In the genomic region with DNA sequence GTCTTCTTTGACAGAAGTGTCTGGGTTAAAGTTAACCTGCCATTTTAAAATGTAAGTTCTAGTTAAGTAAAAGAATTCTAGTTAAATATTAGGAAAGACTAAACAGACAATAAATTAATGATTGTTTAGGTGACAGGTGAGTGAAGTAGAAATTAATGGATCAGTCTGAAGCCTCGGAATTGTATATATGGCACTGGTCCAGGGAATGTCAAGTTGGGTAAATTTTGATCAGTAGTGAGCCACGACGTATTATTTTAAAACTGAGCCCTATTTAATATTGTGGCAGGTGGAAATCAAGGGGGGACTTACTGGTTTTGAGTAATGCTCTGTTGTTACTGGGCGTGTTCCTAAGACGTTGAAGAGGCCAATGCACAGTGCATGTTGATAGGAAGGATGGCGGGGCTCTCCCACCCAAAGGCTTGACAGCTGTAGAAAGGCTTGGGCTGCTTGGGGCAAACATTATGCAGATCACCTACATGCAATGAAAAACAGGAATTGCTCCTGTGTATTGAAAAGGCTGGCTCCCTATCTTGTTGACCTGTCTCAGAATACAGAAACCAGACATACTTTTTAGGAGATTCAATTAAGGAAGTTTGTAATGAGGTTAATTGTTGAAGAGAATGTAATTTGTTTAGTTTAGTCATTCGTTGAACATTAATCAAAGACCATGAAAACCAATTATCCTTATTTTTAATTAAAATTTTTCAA, we compare ENCODE assay signal across 20 cellular contexts.
"Had no signal": no experiment of that assay in that cellular context is flagged by ENCODE, and none has a peak within 500 bp of the region (broad histone marks: within the 10 kb centered on the region; RNA-seq: fewer than 3 reads in every experiment).

No MANE protein-coding gene starts in this region.

- ATAC-seq: activated CD8-positive, alpha-beta memory T cell treated with anti-CD3 and anti-CD28 coated beads, Interleukin-2, amount 10 ng/mL, durations not matched to agents 7 days and 5 days; activated naive CD8-positive, alpha-beta T cell treated with anti-CD3 and anti-CD28 coated beads, Interleukin-2, amount 50 U/mL, for 24 hours; gastrocnemius medialis; left colon; naive thymus-derived CD4-positive, alpha-beta T cell; T-helper 17 cell had no signal

- H3K36me3 ChIP-seq: esophagus squamous epithelium, gastrocnemius medialis, spleen, upper lobe of left lung had no signal

- H3K27me3 ChIP-seq: esophagus squamous epithelium, gastrocnemius medialis, testis, upper lobe of left lung had no signal

- H3K4me3 ChIP-seq: esophagus squamous epithelium, gastrocnemius medialis, spleen, testis, upper lobe of left lung had no signal

- H3K9me3 ChIP-seq: esophagus squamous epithelium, gastrocnemius medialis, spleen, testis, upper lobe of left lung had no signal

- DNase-seq: activated CD4-positive, alpha-beta memory T cell treated with anti-CD3 and anti-CD28 coated beads, Interleukin-2, amount 10 ng/mL, durations not matched to agents 7 days and 5 days; activated CD4-positive, alpha-beta T cell treated with anti-CD3 and anti-CD28 coated beads, Interleukin-2, amount 10 ng/mL, durations not matched to agents 24 days and 14 days; activated CD8-positive, alpha-beta memory T cell treated with anti-CD3 and anti-CD28 coated beads, Interleukin-2, amount 10 ng/mL, durations not matched to agents 7 days and 5 days; activated gamma-delta T cell; activated naive CD4-positive, alpha-beta T cell treated with anti-CD3 and anti-CD28 coated beads, Interleukin-2, amount 50 U/mL, for 16 hours; activated naive CD8-positive, alpha-beta T cell treated with anti-CD3 and anti-CD28 coated beads, Interleukin-2, amount 50 U/mL, for 24 hours; cortex of kidney; endodermal cell; esophagus squamous epithelium; gastrocnemius medialis; hippocampal formation; left colon; mesendoderm; naive thymus-derived CD4-positive, alpha-beta T cell; spleen; stimulated activated CD4-positive, alpha-beta T cell treated with anti-CD3 and anti-CD28 coated beads, Interleukin-4, amount 100 ng/mL, for 1 hour; stimulated activated naive CD4-positive, alpha-beta T cell; T-helper 17 cell; testis; upper lobe of left lung had no signal

- H3K27ac ChIP-seq: esophagus squamous epithelium, gastrocnemius medialis, spleen, testis, upper lobe of left lung had no signal
